Comparison of ENCODE assay signal across 17 cellular contexts in the genomic region with DNA sequence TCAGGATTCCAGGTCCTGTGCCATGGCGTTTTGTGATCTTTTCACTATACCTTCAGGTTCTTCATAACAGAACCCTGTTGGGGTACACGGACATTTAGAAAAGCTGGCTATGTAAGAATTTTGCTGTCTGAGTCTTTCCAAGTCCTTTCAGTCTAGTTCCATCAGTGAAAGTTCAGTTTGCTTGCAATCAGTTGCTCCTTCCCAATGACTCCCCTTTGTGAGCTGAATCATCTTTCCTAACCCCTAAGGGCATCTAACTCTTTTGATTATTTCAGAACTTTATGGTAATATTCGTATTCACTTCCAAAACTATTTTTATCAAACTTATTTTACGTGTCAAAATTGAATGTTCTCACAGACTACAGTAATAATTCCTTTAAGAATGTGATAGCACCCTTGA.
DNase-seq lines count a peak whose midpoint lies in the region; ATAC-seq and TF ChIP-seq lines count a peak whose summit lies in the region.
"Had no signal": no experiment of that assay in that cellular context is flagged by ENCODE, and none has a peak within 500 bp of the region (broad histone marks: within the 10 kb centered on the region; RNA-seq: fewer than 3 reads in every experiment).

No MANE protein-coding gene starts in this region.

- WGBS in mammary epithelial cell (ENCODE audit: low coverage, missing lambda C conversion rate) = 89% methylated on average over 4 of the region's 4 CpGs

- H3K36me3 ChIP-seq in mammary epithelial cell (ENCODE audit: insufficient read depth, low read length) = no peaks in the 10 kb centered on the region
- H3K36me3 ChIP-seq in breast epithelium = no peaks in the 10 kb centered on the region

- DNase-seq in mammary epithelial cell = peak; percentile 13
- DNase-seq in breast epithelium (ENCODE audit: low spot score in 2 of 2) = no peak
- peak; percentile 22 for DNase-seq in M059J (ENCODE audit: low read depth)
- peak in 1 of 2 donors; percentile 54 for DNase-seq in foreskin keratinocyte
- no peak for DNase-seq in DMS 273 treated with DMSO at 0.1 percent for 48 hours (lab: John Stamatoyannopoulos, UW)
- DNase-seq in SW 1271 (lab: John Stamatoyannopoulos, UW) = no peak
- DNase-seq: Caco-2; CD4-positive, CD25-positive, alpha-beta regulatory T cell; CD8-positive, alpha-beta T cell; DMS79; GM23248; H7; HCEC 1CT had no signal

- H3K27me3 ChIP-seq in mammary epithelial cell (ENCODE audit: insufficient read depth, low read length) (no peaks in the 10 kb centered on the region), breast epithelium (no peaks in the 10 kb centered on the region), foreskin keratinocyte (no peaks in the 10 kb centered on the region)
- H3K27me3 ChIP-seq: BLaER1 had no signal

- CTCF ChIA-PET in mammary epithelial cell (lab: Charles Lee; ENCODE audit: low non-redundant PET) = no interaction called here

- intact Hi-C loops in mammary epithelial cell (cut with micrococcal nuclease) = loop anchor here (10.0 kb wide), 2 partner anchors 267 to 407 kb away; partner anchors contain the start of gene GBE1
- intact Hi-C loops in breast epithelium (cut with DNase I; ENCODE audit: low total_unique reads) = no loop called here

- no peak overlapping the region for H3K4me2 ChIP-seq in mammary epithelial cell (ENCODE audit: insufficient read depth, low read depth, low read length)
- H3K4me2 ChIP-seq: BLaER1 had no signal

- dilution Hi-C loops in mammary epithelial cell (cut with HindIII; ENCODE audit: low sequenced_read_pairs) = no loop called here

- peak; percentile 71 for ATAC-seq in foreskin keratinocyte
- ATAC-seq in GM19397 (IDR thresholded peaks at IDR 0.05; ENCODE audit: unreplicated experiment) = no peak
- ATAC-seq: CD8-positive, alpha-beta T cell had no signal

- H4K20me1 ChIP-seq in mammary epithelial cell (ENCODE audit: insufficient read depth, low read length) = no peaks in the 10 kb centered on the region
- H4K20me1 ChIP-seq: BLaER1 had no signal

- BruUV-seq in mammary epithelial cell (replicated peaks; lab: Mats Ljungman, UMichigan) = no TSS peak

- no peak overlapping the region for H3K9ac ChIP-seq in mammary epithelial cell (ENCODE audit: insufficient read depth, low read length)
- H3K9ac ChIP-seq: BLaER1, GM23248 had no signal

- H2AFZ ChIP-seq in mammary epithelial cell (ENCODE audit: low read depth, low read length) = no peak overlapping the region
- H2AFZ ChIP-seq: GM23248 had no signal

- no peak overlapping the region for H3K4me3 ChIP-seq in mammary epithelial cell (replicated peaks in 1 of 3; ENCODE audit: insufficient read depth in 1 of 3, low read depth in 2 of 3, low read length in 3 of 3)
- H3K4me3 ChIP-seq in breast epithelium = no peak overlapping the region
- H3K4me3 ChIP-seq: BLaER1, GM23248 had no signal

- no peaks in the 10 kb centered on the region for H3K79me2 ChIP-seq in mammary epithelial cell (ENCODE audit: insufficient read depth, low read length)

- TF ChIP-seq CTCF in mammary epithelial cell (conservative IDR thresholded peaks at IDR 0.05 in 1 of 2, IDR thresholded peaks at IDR 0.05 in 1 of 2; ENCODE audit: extremely low read depth in 1 of 2, insufficient read depth in 1 of 2, low read depth in 1 of 2, low read length in 2 of 2) = no peak
- no peak for TF ChIP-seq CTCF in breast epithelium (IDR thresholded peaks at IDR 0.05)
- no peak for TF ChIP-seq CTCF in foreskin keratinocyte (conservative IDR thresholded peaks at IDR 0.05)

- peaks cover 13% of the 10 kb centered on the region for H3K4me1 ChIP-seq in mammary epithelial cell (ENCODE audit: insufficient read depth, low read length)
- H3K4me1 ChIP-seq in breast epithelium = no peaks in the 10 kb centered on the region
- peaks cover 21% of the 10 kb centered on the region for H3K4me1 ChIP-seq in foreskin keratinocyte
- H3K4me1 ChIP-seq: BLaER1 had no signal

- no peak for TF ChIP-seq POLR2A in breast epithelium (IDR thresholded peaks at IDR 0.05)

- no peaks in the 10 kb centered on the region for H3K9me3 ChIP-seq in mammary epithelial cell (replicated peaks; ENCODE audit: insufficient read depth, low read length)
- no peaks in the 10 kb centered on the region for H3K9me3 ChIP-seq in breast epithelium
- H3K9me3 ChIP-seq: BLaER1, Caco-2 had no signal

- in situ Hi-C loops in mammary epithelial cell (cut with MboI; ENCODE audit: low sequenced_read_pairs in 2 of 2) = no loop called here

- H3K27ac ChIP-seq in mammary epithelial cell (ENCODE audit: insufficient read depth, low read depth, low read length) = no peak overlapping the region
- no peak overlapping the region for H3K27ac ChIP-seq in breast epithelium
- no peak overlapping the region for H3K27ac ChIP-seq in foreskin keratinocyte
- H3K27ac ChIP-seq: 22Rv1, BLaER1, C4-2B, GM23248 had no signal

Comparison
In these comparisons a context has a peak if more than half of its experiments do, and no peak if none do; other contexts are left out.
1. DNase-seq: peak in mammary epithelial cell (single experiment) and M059J (single experiment); none in breast epithelium (0 of 2), DMS 273 treated with DMSO at 0.1 percent for 48 hours (single experiment) and SW 1271 (0 of 2).